ENCODE assay signal across 20 cellular contexts in genomic region chr4:40177591-40177990, GRCh38. TPM values are rescaled to one million over a fixed set of nuclear protein-coding genes. Genes with fewer than 3 reads are reported as not detected.
DNase-seq lines count a peak whose midpoint lies in the region; ATAC-seq and TF ChIP-seq lines count a peak whose summit lies in the region.
"Had no signal": no experiment of that assay in that cellular context is flagged by ENCODE, and none has a peak within 500 bp of the region (broad histone marks: within the 10 kb centered on the region; RNA-seq: fewer than 3 reads in every experiment).

No MANE protein-coding gene starts in this region.

- H3K9ac ChIP-seq in skeletal muscle satellite cell (ENCODE audit: low read depth, low read length) = peak overlapping the region; percentile 77

- H3K36me3 ChIP-seq in SJCRH30 (no peaks in the 10 kb centered on the region), skeletal muscle satellite cell (ENCODE audit: insufficient read depth, low read length) (no peaks in the 10 kb centered on the region), right lobe of liver (no peaks in the 10 kb centered on the region)

- H3K27ac Mint-ChIP-seq in activated CD4-positive, alpha-beta T cell treated with anti-CD3 and anti-CD28 coated beads, Interleukin-2, amount 10 ng/mL, durations not matched to agents 24 days and 14 days = no peak overlapping the region
- H3K27ac Mint-ChIP-seq in brain (peak overlapping the region in 3 of 5 experiments; percentile 45 to 78 (median 68)), MCF 10A (ENCODE audit: low read depth, unreplicated experiment) (no peak overlapping the region)

- H3K9me3 Mint-ChIP-seq in activated CD4-positive, alpha-beta T cell treated with anti-CD3 and anti-CD28 coated beads, Interleukin-2, amount 10 ng/mL, durations not matched to agents 24 days and 14 days = no peaks in the 10 kb centered on the region
- H3K9me3 Mint-ChIP-seq in brain (no peaks in the 10 kb centered on the region), MCF 10A (ENCODE audit: unreplicated experiment) (no peaks in the 10 kb centered on the region)
- H3K9me3 Mint-ChIP-seq: GM23338 had no signal

- CTCF ChIA-PET in MCF 10A (lab: Yijun Ruan, JAX) = interaction anchor here (0.7 kb wide), 1 partner anchor 509 kb away, joined by 3 read pairs; no protein-coding TSS in a partner anchor

- peak; percentile 51 for DNase-seq in activated CD4-positive, alpha-beta T cell treated with anti-CD3 and anti-CD28 coated beads, Interleukin-2, amount 10 ng/mL, durations not matched to agents 24 days and 14 days
- DNase-seq in activated CD4-positive, alpha-beta T cell treated with anti-CD3 and anti-CD28 coated beads, Interleukin-2, amount 50 U/mL, for 4 hours = no peak
- DNase-seq in SJCRH30 (peak in 1 of 2 experiments; percentile 25), right lobe of liver (no peak), NCI-H187 treated with DMSO at 0.1 percent for 48 hours (lab: John Stamatoyannopoulos, UW) (no peak), MCF 10A (ENCODE audit: unreplicated experiment) (no peak)
- DNase-seq: COR-L47, GDM1, HCEC 1CT, NCI-H1105 treated with DMSO at 0.1 percent for 48 hours, NCI-H1694, NCI-H510A, NCI-H748 treated with DMSO at 0.1 percent for 48 hours, PC-3 had no signal

- H3K27me3 ChIP-seq in SJCRH30 = no peaks in the 10 kb centered on the region
- H3K27me3 ChIP-seq in skeletal muscle satellite cell (ENCODE audit: control insufficient read depth, insufficient read depth, low read length) = no peaks in the 10 kb centered on the region
- H3K27me3 ChIP-seq in right lobe of liver = no peaks in the 10 kb centered on the region

- H3K27me3 Mint-ChIP-seq in activated CD4-positive, alpha-beta T cell treated with anti-CD3 and anti-CD28 coated beads, Interleukin-2, amount 10 ng/mL, durations not matched to agents 24 days and 14 days = no peaks in the 10 kb centered on the region
- H3K27me3 Mint-ChIP-seq in brain = no peaks in the 10 kb centered on the region
- H3K27me3 Mint-ChIP-seq in MCF 10A (ENCODE audit: insufficient read depth, unreplicated experiment) = no peaks in the 10 kb centered on the region

- TF ChIP-seq CTCF in brain (conservative IDR thresholded peaks at IDR 0.05) (no peak), right lobe of liver (IDR thresholded peaks at IDR 0.05) (no peak), MCF 10A (IDR thresholded peaks at IDR 0.05; ENCODE audit: unreplicated experiment) (no peak)

- peak overlapping the region; percentile 65 for H3K4me2 ChIP-seq in skeletal muscle satellite cell (ENCODE audit: low read length)
- H3K4me2 ChIP-seq: GM23338 had no signal

- H3K4me1 ChIP-seq in SJCRH30 = peaks cover 12% of the 10 kb centered on the region
- H3K4me1 ChIP-seq in skeletal muscle satellite cell (ENCODE audit: control insufficient read depth, insufficient read depth, low read length) = peaks cover 40% of the 10 kb centered on the region
- no peaks in the 10 kb centered on the region for H3K4me1 ChIP-seq in right lobe of liver

- H3K36me3 Mint-ChIP-seq in activated CD4-positive, alpha-beta T cell treated with anti-CD3 and anti-CD28 coated beads, Interleukin-2, amount 10 ng/mL, durations not matched to agents 24 days and 14 days (ENCODE audit: low read depth) = no peaks in the 10 kb centered on the region
- H3K36me3 Mint-ChIP-seq in brain = no peaks in the 10 kb centered on the region
- peaks cover 6% of the 10 kb centered on the region for H3K36me3 Mint-ChIP-seq in MCF 10A (ENCODE audit: insufficient read depth, unreplicated experiment)

- no TSS peak for BruUV-seq in MCF 10A (replicated peaks; lab: Mats Ljungman, UMichigan)

- no peak for ATAC-seq in right lobe of liver
- ATAC-seq: PC-3 had no signal

- H3K4me3 Mint-ChIP-seq in activated CD4-positive, alpha-beta T cell treated with anti-CD3 and anti-CD28 coated beads, Interleukin-2, amount 10 ng/mL, durations not matched to agents 24 days and 14 days = no peak overlapping the region
- H3K4me3 Mint-ChIP-seq in brain = no peak overlapping the region
- H3K4me3 Mint-ChIP-seq in MCF 10A (ENCODE audit: unreplicated experiment) = no peak overlapping the region
- H3K4me3 Mint-ChIP-seq: GM23338 had no signal

- WGBS in right lobe of liver (ENCODE audit: insufficient coverage, low coverage, low lambda C conversion rate, missing lambda C conversion rate) = 67% methylated on average over 2 of the region's 2 CpGs

- no peak for TF ChIP-seq POLR2A in right lobe of liver (IDR thresholded peaks at IDR 0.05)

- H3K9me3 ChIP-seq in SJCRH30 (replicated peaks) (no peaks in the 10 kb centered on the region; the same call in 1 of the 2 replicates), skeletal muscle satellite cell (replicated peaks; ENCODE audit: low read length) (no peaks in the 10 kb centered on the region), right lobe of liver (no peaks in the 10 kb centered on the region)

- intact Hi-C loops in activated CD4-positive, alpha-beta T cell treated with anti-CD3 and anti-CD28 coated beads, Interleukin-2, amount 10 ng/mL, durations not matched to agents 24 days and 14 days (cut with micrococcal nuclease) = no loop called here
- intact Hi-C loops in right lobe of liver (cut with DNase I) (loop anchor here in 1 of 2 donors (10.0 kb wide), 1 partner anchor 127 kb away; no protein-coding TSS in a partner anchor), MCF 10A (cut with micrococcal nuclease) (no loop called here)

- H3K27ac ChIP-seq in SJCRH30 = peak overlapping the region; percentile 87
- no peak overlapping the region for H3K27ac ChIP-seq in right lobe of liver
- H3K27ac ChIP-seq: RWPE1 had no signal

- peaks cover 20% of the 10 kb centered on the region for H3K4me1 Mint-ChIP-seq in activated CD4-positive, alpha-beta T cell treated with anti-CD3 and anti-CD28 coated beads, Interleukin-2, amount 10 ng/mL, durations not matched to agents 24 days and 14 days
- peaks cover 36% of the 10 kb centered on the region for H3K4me1 Mint-ChIP-seq in brain
- peaks cover 4% of the 10 kb centered on the region for H3K4me1 Mint-ChIP-seq in MCF 10A (ENCODE audit: insufficient read depth, unreplicated experiment)

- POLR2A ChIA-PET in MCF 10A (lab: Yijun Ruan, JAX) = interaction anchor here (0.7 kb wide), 1 partner anchor 122 kb away, joined by 3 read pairs; no protein-coding TSS in a partner anchor

- H3K4me3 ChIP-seq in SJCRH30 = peak overlapping the region; percentile 47; the same call in 1 of the 2 replicates
- no peak overlapping the region for H3K4me3 ChIP-seq in skeletal muscle satellite cell (ENCODE audit: low read length)
- H3K4me3 ChIP-seq in right lobe of liver = no peak overlapping the region
- H3K4me3 ChIP-seq: GM23338 had no signal

RNA-seq across cellular contexts. Expression of gene RHOH, which starts 19.2 kb away (rescaled TPM):
- total RNA-seq in activated CD4-positive, alpha-beta T cell treated with anti-CD3 and anti-CD28 coated beads, Interleukin-2, amount 10 ng/mL, durations not matched to agents 24 days and 14 days = 98.1 and 107 TPM in 2 replicates
- not detected in 2 replicates for total RNA-seq in SJCRH30 (2014; rRNA removed; shearing (Covaris generic))
- not detected for polyA plus RNA-seq in brain (ENCODE audit: insufficient read depth, low read depth, low replicate concordance)
- total RNA-seq in skeletal muscle satellite cell (2012; rRNA removed) = 0.22 and 0.76 TPM in 2 replicates
- total RNA-seq in right lobe of liver (1 to 10 TPM in 1 of 6 experiments, under 1 TPM in 5; 0.25 to 1.2 (median 0.62) TPM), MCF 10A (2022) (not detected in 2 replicates)
- total RNA-seq: Daoy, PC-3 had no signal
- polyA plus RNA-seq: AG04450 had no signal

Comparison
In these comparisons a context has a peak if more than half of its experiments do, and no peak if none do; other contexts are left out.
1. H3K27ac Mint-ChIP-seq: peak in brain (3 of 5); none in activated CD4-positive, alpha-beta T cell treated with anti-CD3 and anti-CD28 coated beads, Interleukin-2, amount 10 ng/mL, durations not matched to agents 24 days and 14 days (single experiment) and MCF 10A (single experiment).
2. RNA of gene RHOH, which starts 19.2 kb away (total RNA-seq): 98.1 to 107 TPM in activated CD4-positive, alpha-beta T cell treated with anti-CD3 and anti-CD28 coated beads, Interleukin-2, amount 10 ng/mL, durations not matched to agents 24 days and 14 days; 0.25 to 1.2 TPM in right lobe of liver, not detected in SJCRH30 and not detected in MCF 10A; every median in the first group is over 10 times any median in the second.